Comparison of ENCODE assay signal across 18 cellular contexts in the genomic region with DNA sequence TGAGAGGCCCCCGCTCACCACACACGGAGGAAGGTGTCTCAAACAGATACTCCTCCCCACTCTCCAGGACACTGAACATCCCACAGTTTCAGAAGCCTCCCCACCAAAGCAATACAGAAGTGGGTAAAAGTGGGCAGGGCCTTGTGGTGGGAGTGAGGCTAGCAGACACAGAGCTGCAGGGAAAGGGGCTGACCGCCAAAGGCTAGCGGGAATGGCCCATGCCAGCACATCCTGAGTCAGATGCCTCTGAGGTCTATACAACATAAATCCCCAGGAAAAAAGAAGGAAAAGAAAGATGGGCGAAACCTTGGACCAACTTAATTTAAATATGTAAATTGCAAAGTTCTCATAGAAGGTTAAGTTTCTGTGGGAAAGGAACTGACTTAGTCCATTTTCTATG. TPM values are rescaled to one million over a fixed set of nuclear protein-coding genes. Genes with fewer than 3 reads are reported as not detected.
DNase-seq lines count a peak whose midpoint lies in the region; ATAC-seq, FAIRE-seq and TF ChIP-seq lines count a peak whose summit lies in the region.
"Had no signal": no experiment of that assay in that cellular context is flagged by ENCODE, and none has a peak within 500 bp of the region (broad histone marks: within the 10 kb centered on the region; RNA-seq: fewer than 3 reads in every experiment).

No MANE protein-coding gene starts in this region.

- H3K4me1 ChIP-seq in HepG2 (ENCODE audit: insufficient read depth, low read length) (no peaks in the 10 kb centered on the region), right lobe of liver (no peaks in the 10 kb centered on the region), SJSA1 (replicated peaks) (peaks cover 31% of the 10 kb centered on the region), esophagus muscularis mucosa (peaks cover 5 to 24% (median 19%) of the 10 kb centered on the region in 4 donors)

- in situ Hi-C loops in HepG2 (cut with HindIII; ENCODE audit: extremely low pct_ligation_motif_present, low pct_unique_long_range_greater_than_20kb): loop anchor here (10.0 kb wide), 1 partner anchor 155 kb away; no protein-coding TSS in a partner anchor

- TF ChIP-seq EP300 in HepG2 (IDR thresholded peaks at IDR 0.05; ENCODE audit: low read depth in 2 of 2, low read length in 2 of 2): no peak
- TF ChIP-seq EP300 in HepG2 (CRISPR knock-in tag; IDR thresholded peaks at IDR 0.05; ENCODE audit: borderline replicate concordance): no peak
- TF ChIP-seq EP300 in esophagus muscularis mucosa (IDR thresholded peaks at IDR 0.05): no peak

- H3K36me3 ChIP-seq in HepG2 (replicated peaks in 1 of 2; ENCODE audit: control insufficient read depth in 1 of 2, insufficient read depth in 2 of 2, low read length in 2 of 2) (no peaks in the 10 kb centered on the region), right lobe of liver (no peaks in the 10 kb centered on the region), SJSA1 (no peaks in the 10 kb centered on the region), esophagus muscularis mucosa (no peaks in the 10 kb centered on the region)
- H3K36me3 ChIP-seq: heart left ventricle had no signal

- no peaks in the 10 kb centered on the region for H4K20me1 ChIP-seq in HepG2 (ENCODE audit: insufficient read depth, low read length)

- no peaks in the 10 kb centered on the region for H3K9me3 ChIP-seq in HepG2 (ENCODE audit: low read length)
- H3K9me3 ChIP-seq in right lobe of liver: no peaks in the 10 kb centered on the region
- H3K9me3 ChIP-seq in SJSA1 (replicated peaks): no peaks in the 10 kb centered on the region
- H3K9me3 ChIP-seq in esophagus muscularis mucosa: no peaks in the 10 kb centered on the region
- H3K9me3 ChIP-seq: A549, heart left ventricle had no signal

- 51% methylated on average over 3 of the region's 5 CpGs for WGBS in HepG2 (ENCODE audit: low lambda C conversion rate)
- 85% methylated on average over 4 of the region's 5 CpGs for whole genome bisulfite sequencing in right lobe of liver (ENCODE audit: insufficient coverage, low coverage, low lambda C conversion rate, missing lambda C conversion rate)
- WGBS in esophagus muscularis mucosa: over 99% methylated on average over 5 of the region's 5 CpGs

- no peak overlapping the region for H2AFZ ChIP-seq in HepG2 (ENCODE audit: low read length)

- no peaks in the 10 kb centered on the region for H3K79me2 ChIP-seq in HepG2 (ENCODE audit: insufficient read depth, low read length)

- ATAC-seq in HepG2 (peak; percentile 80), right lobe of liver (no peak)
- ATAC-seq: activated T-cell treated with anti-CD3 and anti-CD28 coated beads, Interleukin-2, amount 50 U/mL, for 72 hours; heart left ventricle had no signal

- intact Hi-C loops in HepG2 (cut with micrococcal nuclease; ENCODE audit: unreplicated experiment): no loop called here
- intact Hi-C loops in right lobe of liver (cut with DNase I): loop anchor here (5.0 kb wide), 1 partner anchor 157 kb away; no protein-coding TSS in a partner anchor
- intact Hi-C loops in esophagus muscularis mucosa (cut with DNase I): loop anchor here (2.0 kb wide), 1 partner anchor 157 kb away; no protein-coding TSS in a partner anchor

- H3K27me3 ChIP-seq in HepG2 (ENCODE audit: control insufficient read depth in 1 of 2, insufficient read depth in 2 of 2, low read length in 2 of 2): no peaks in the 10 kb centered on the region
- H3K27me3 ChIP-seq in right lobe of liver: no peaks in the 10 kb centered on the region
- H3K27me3 ChIP-seq in SJSA1 (replicated peaks): no peaks in the 10 kb centered on the region
- H3K27me3 ChIP-seq in esophagus muscularis mucosa: no peaks in the 10 kb centered on the region
- H3K27me3 ChIP-seq: heart left ventricle had no signal

- no peak for TF ChIP-seq RAD21 in HepG2 (CRISPR knock-in tag; IDR thresholded peaks at IDR 0.05)

- no peak overlapping the region for H3K9ac ChIP-seq in HepG2 (ENCODE audit: insufficient read depth, low read depth, low read length)

- DNase-seq in HepG2 (ENCODE audit: low spot score) (no peak), right lobe of liver (no peak), SJSA1 (ENCODE audit: low read depth in 1 of 2, low spot score in 2 of 2) (peak; percentile 52 to 79), esophagus muscularis mucosa (ENCODE audit: extremely low spot score) (peak; percentile 78), superior temporal gyrus (ENCODE audit: extremely low spot score) (no peak), HuH-7.5 (ENCODE audit: low spot score) (no peak), inferior parietal cortex (ENCODE audit: extremely low spot score) (no peak), midbrain (lab: John Stamatoyannopoulos, UW) (no peak)
- DNase-seq: activated CD4-positive, alpha-beta memory T cell treated with anti-CD3 and anti-CD28 coated beads, Interleukin-2, amount 10 ng/mL, durations not matched to agents 7 days and 5 days; activated T-cell treated with anti-CD3 and anti-CD28 coated beads, Interleukin-2, amount 50 U/mL, for 72 hours; CD4-positive, alpha-beta T cell; heart left ventricle; NCI-H1694 treated with DMSO at 0.1 percent for 48 hours; nephron progenitor cell; stimulated activated naive CD4-positive, alpha-beta T cell treated with Interleukin-2 at 50 U/mL for 16 hours had no signal

- no peak for FAIRE-seq in HepG2 (lab: Jason Lieb, UNC)
- FAIRE-seq: A549, colon, keratinocyte had no signal

- H3K4me2 ChIP-seq in HepG2 (ENCODE audit: low read depth, low read length): peak overlapping the region; percentile 61
- H3K4me2 ChIP-seq: A549 had no signal

- POLR2A ChIA-PET in HepG2 (lab: Yijun Ruan, JAX): no interaction called here

- H3K27ac ChIP-seq in HepG2 (ENCODE audit: extremely low read length, insufficient read depth, low read length) (no peak overlapping the region), right lobe of liver (no peak overlapping the region), SJSA1 (no peak overlapping the region), esophagus muscularis mucosa (replicated peaks in 1 of 4) (no peak overlapping the region)
- H3K27ac ChIP-seq: A549, heart left ventricle had no signal

- H3K4me3 ChIP-seq in HepG2 (replicated peaks in 1 of 3; ENCODE audit: insufficient read depth in 1 of 3, low read depth in 2 of 3, low read length in 3 of 3) (no peak overlapping the region; a peak in 1 of 6 replicates), right lobe of liver (no peak overlapping the region), SJSA1 (no peak overlapping the region), esophagus muscularis mucosa (no peak overlapping the region)
- H3K4me3 ChIP-seq: A549, heart left ventricle had no signal

- no TSS peak for BruUV-seq in HepG2 (replicated peaks; lab: Mats Ljungman, UMichigan)

- TF ChIP-seq POLR2A in HepG2 (IDR thresholded peaks at IDR 0.05; ENCODE audit: insufficient read depth in 1 of 2, low read depth in 2 of 2, low read length in 2 of 2): no peak
- no peak for TF ChIP-seq POLR2A in right lobe of liver (IDR thresholded peaks at IDR 0.05)
- no peak for TF ChIP-seq POLR2A in esophagus muscularis mucosa (IDR thresholded peaks at IDR 0.05; ENCODE audit: low read depth)

- TF ChIP-seq CTCF in HepG2 (CRISPR knock-in tag; IDR thresholded peaks at IDR 0.05) (no peak), right lobe of liver (IDR thresholded peaks at IDR 0.05) (no peak), esophagus muscularis mucosa (IDR thresholded peaks at IDR 0.05) (no peak)

- CTCF ChIA-PET in HepG2 (lab: Yijun Ruan, JAX; ENCODE audit: low intra/inter-chr PET ratio, low total read pairs): interaction anchor here (2.1 kb wide), 1 partner anchor 157 kb away, joined by 7 read pairs; no protein-coding TSS in a partner anchor

RNA-seq across cellular contexts. Expression of gene ARHGAP10, which starts 21.9 kb away (rescaled TPM):
- total RNA-seq in HepG2 (2016; rRNA removed; fragmentation: Illumina TruSeq; extraction: Trizol): 1.6 TPM in 2 replicates
- 2.0 and 2.5 TPM in 2 replicates for total RNA-seq in HepG2 (2016; cell fraction: cytosol; rRNA removed; fragmentation: Illumina TruSeq; extraction: Trizol; ENCODE audit: low read depth)
- total RNA-seq in HepG2 (2016; cell fraction: insoluble cytoplasmic fraction; rRNA removed; fragmentation: Illumina TruSeq; extraction: Trizol): 1.8 and 1.9 TPM in 2 replicates
- total RNA-seq in HepG2 (2016; cell fraction: membrane; rRNA removed; fragmentation: Illumina TruSeq; extraction: Trizol): 1.4 TPM in 2 replicates
- 3.0 and 3.3 TPM in 2 replicates for total RNA-seq in HepG2 (2016; cell fraction: nucleus; rRNA removed; fragmentation: Illumina TruSeq; extraction: Trizol)
- 0.39 and 0.45 TPM in 2 replicates for polyA plus RNA-seq in HepG2 (2011; rRNA removed)
- 0.25 and 0.41 TPM in 2 replicates for polyA plus RNA-seq in HepG2 (2011; cell fraction: cytosol; rRNA removed)
- polyA plus RNA-seq in HepG2 (2011; cell fraction: nucleus; rRNA removed): 0.45 and 0.52 TPM in 2 replicates
- polyA plus RNA-seq in HepG2 (2012): 0.28 and 0.37 TPM in 2 replicates
- polyA plus RNA-seq in HepG2 (2016; cell fraction: cytosol; fragmentation: Illumina TruSeq; extraction: Trizol; ENCODE audit: low read depth): 0.10 and 0.16 TPM in 2 replicates
- polyA plus RNA-seq in HepG2 (2016; cell fraction: insoluble cytoplasmic fraction; fragmentation: Illumina TruSeq; extraction: Trizol; ENCODE audit: low read depth): 1.3 and 1.4 TPM in 2 replicates
- 0.26 and 0.31 TPM in 2 replicates for polyA plus RNA-seq in HepG2 (2016; cell fraction: membrane; fragmentation: Illumina TruSeq; extraction: Trizol; ENCODE audit: low read depth)
- 1.0 and 1.2 TPM in 2 replicates for polyA plus RNA-seq in HepG2 (2016; cell fraction: nucleus; fragmentation: Illumina TruSeq; extraction: Trizol; ENCODE audit: insufficient read depth, low read depth)
- 0.66 and 10.5 TPM in 2 replicates for polyA minus RNA-seq in HepG2 (2011; rRNA and poly(A)+ RNA removed; ENCODE audit: low replicate concordance)
- 0.53 and 0.59 TPM in 2 replicates for polyA minus RNA-seq in HepG2 (2011; cell fraction: cytosol; rRNA and poly(A)+ RNA removed)
- 1.7 and 3.1 TPM in 2 replicates for polyA minus RNA-seq in HepG2 (2011; cell fraction: nucleus; rRNA and poly(A)+ RNA removed)
- total RNA-seq in right lobe of liver: 10 to 100 TPM in 3 of 6 experiments, 1 to 10 TPM in 3; 5.5 to 13.3 (median 10.4) TPM
- 24.5 and 36.9 TPM in 2 replicates for total RNA-seq in SJSA1 (2014; rRNA removed; shearing (Covaris generic))
- 100 to 1,000 TPM; 186 to 296 (median 192) TPM for total RNA-seq in esophagus muscularis mucosa

RNA-seq across cellular contexts. Expression of gene PRMT9, which starts 26.0 kb away (rescaled TPM):
- 9.7 and 10.4 TPM in 2 replicates for total RNA-seq in HepG2 (2016; rRNA removed; fragmentation: Illumina TruSeq; extraction: Trizol)
- 3.1 and 3.6 TPM in 2 replicates for total RNA-seq in HepG2 (2016; cell fraction: cytosol; rRNA removed; fragmentation: Illumina TruSeq; extraction: Trizol; ENCODE audit: low read depth)
- total RNA-seq in HepG2 (2016; cell fraction: insoluble cytoplasmic fraction; rRNA removed; fragmentation: Illumina TruSeq; extraction: Trizol): 9.9 and 11.2 TPM in 2 replicates
- total RNA-seq in HepG2 (2016; cell fraction: membrane; rRNA removed; fragmentation: Illumina TruSeq; extraction: Trizol): 2.8 and 3.2 TPM in 2 replicates
- 12.5 and 12.6 TPM in 2 replicates for total RNA-seq in HepG2 (2016; cell fraction: nucleus; rRNA removed; fragmentation: Illumina TruSeq; extraction: Trizol)
- 3.7 and 4.0 TPM in 2 replicates for polyA plus RNA-seq in HepG2 (2011; rRNA removed)
- polyA plus RNA-seq in HepG2 (2011; cell fraction: cytosol; rRNA removed): 1.2 and 2.5 TPM in 2 replicates
- 2.8 and 4.5 TPM in 2 replicates for polyA plus RNA-seq in HepG2 (2011; cell fraction: nucleus; rRNA removed)
- 3.5 and 4.1 TPM in 2 replicates for polyA plus RNA-seq in HepG2 (2012)
- 0.33 and 0.40 TPM in 2 replicates for polyA plus RNA-seq in HepG2 (2016; cell fraction: cytosol; fragmentation: Illumina TruSeq; extraction: Trizol; ENCODE audit: low read depth)
- polyA plus RNA-seq in HepG2 (2016; cell fraction: insoluble cytoplasmic fraction; fragmentation: Illumina TruSeq; extraction: Trizol; ENCODE audit: low read depth): 5.2 and 6.1 TPM in 2 replicates
- 0.41 and 0.50 TPM in 2 replicates for polyA plus RNA-seq in HepG2 (2016; cell fraction: membrane; fragmentation: Illumina TruSeq; extraction: Trizol; ENCODE audit: low read depth)
- polyA plus RNA-seq in HepG2 (2016; cell fraction: nucleus; fragmentation: Illumina TruSeq; extraction: Trizol; ENCODE audit: insufficient read depth, low read depth): 7.4 and 9.8 TPM in 2 replicates
- polyA minus RNA-seq in HepG2 (2011; rRNA and poly(A)+ RNA removed; ENCODE audit: low replicate concordance): 2.7 and 5.3 TPM in 2 replicates
- 2.8 and 3.5 TPM in 2 replicates for polyA minus RNA-seq in HepG2 (2011; cell fraction: cytosol; rRNA and poly(A)+ RNA removed)
- 10.4 and 14.0 TPM in 2 replicates for polyA minus RNA-seq in HepG2 (2011; cell fraction: nucleus; rRNA and poly(A)+ RNA removed)
- total RNA-seq in right lobe of liver: 1 to 10 TPM; 3.4 to 4.9 (median 4.6) TPM
- 7.4 and 7.8 TPM in 2 replicates for total RNA-seq in SJSA1 (2014; rRNA removed; shearing (Covaris generic))
- 1 to 10 TPM; 4.1 to 7.5 (median 6.4) TPM for total RNA-seq in esophagus muscularis mucosa

Comparison
In these comparisons a context has a peak if more than half of its experiments do, and no peak if none do; other contexts are left out.
1. DNase-seq: peak in SJSA1 (2 of 2) and esophagus muscularis mucosa (single experiment); none in HepG2 (single experiment), right lobe of liver (0 of 3), superior temporal gyrus (single experiment), HuH-7.5 (single experiment), inferior parietal cortex (single experiment) and midbrain (single experiment).